21 cellular contexts compared by ENCODE assay signal in genomic region chr18:54165450-54165849, GRCh38.
"Had no signal": no experiment of that assay in that cellular context is flagged by ENCODE, and none has a peak within 500 bp of the region (broad histone marks: within the 10 kb centered on the region; RNA-seq: fewer than 3 reads in every experiment).

No MANE protein-coding gene starts in this region.

- H3K4me1 Mint-ChIP-seq: brain had no signal

- H3K27ac Mint-ChIP-seq: activated naive CD4-positive, alpha-beta T cell treated with anti-CD3 and anti-CD28 coated beads for 36 hours; brain; natural killer cell treated with Interleukin-12 subunit alpha and Interleukin-12 subunit beta and Interleukin-15 and Interleukin-18, amount 100 ng/mL, for 72 hours; stimulated activated naive CD8-positive, alpha-beta T cell treated with anti-CD3 and anti-CD28 coated beads, Interleukin-15, amount 100 ng/mL, for 72 hours; T-cell; T-helper 2 cell treated with Interferon-gamma antibody and Interleukin-4, amounts not matched to agents 5 μg/mL and 100 μg/mL, for 36 hours had no signal

- DNase-seq: activated CD4-positive, CD25-positive, alpha-beta regulatory T cell treated with anti-CD3 and anti-CD28 coated beads, Interleukin-2, amount 50 U/mL, for 72 hours; activated effector memory CD4-positive, alpha-beta T cell treated with Interleukin-2 at 50 U/mL for 16 hours; activated naive CD4-positive, alpha-beta T cell treated with anti-CD3 and anti-CD28 coated beads for 36 hours; activated T-cell treated with anti-CD3 and anti-CD28 coated beads, Interleukin-2, amount 50 U/mL, for 1 hour; dermis blood vessel endothelial cell; effector CD8-positive, alpha-beta T cell; foreskin melanocyte; hypothalamus; left ventricle myocardium superior; mammary epithelial cell; midbrain; pancreas; psoas muscle; stimulated activated CD4-positive, alpha-beta T cell treated with anti-CD3 and anti-CD28 coated beads, Interleukin-1b, Interleukin-23, amount 100 ng/mL, for 48 hours; stimulated activated naive CD8-positive, alpha-beta T cell treated with anti-CD3 and anti-CD28 coated beads, Interleukin-15, amount 100 ng/mL, for 72 hours; T-cell; tibial artery had no signal

- H3K9me3 Mint-ChIP-seq: activated naive CD4-positive, alpha-beta T cell treated with anti-CD3 and anti-CD28 coated beads for 36 hours; brain; natural killer cell treated with Interleukin-12 subunit alpha and Interleukin-12 subunit beta and Interleukin-15 and Interleukin-18, amount 100 ng/mL, for 72 hours; stimulated activated naive CD8-positive, alpha-beta T cell treated with anti-CD3 and anti-CD28 coated beads, Interleukin-15, amount 100 ng/mL, for 72 hours; T-cell; T-helper 2 cell treated with Interferon-gamma antibody and Interleukin-4, amounts not matched to agents 5 μg/mL and 100 μg/mL, for 36 hours had no signal

- H3K4me3 Mint-ChIP-seq: activated naive CD4-positive, alpha-beta T cell treated with anti-CD3 and anti-CD28 coated beads for 36 hours; brain; natural killer cell treated with Interleukin-12 subunit alpha and Interleukin-12 subunit beta and Interleukin-15 and Interleukin-18, amount 100 ng/mL, for 72 hours; stimulated activated naive CD8-positive, alpha-beta T cell treated with anti-CD3 and anti-CD28 coated beads, Interleukin-15, amount 100 ng/mL, for 72 hours; T-cell; T-helper 2 cell treated with Interferon-gamma antibody and Interleukin-4, amounts not matched to agents 5 μg/mL and 100 μg/mL, for 36 hours had no signal

- ATAC-seq: esophagus mucosa; left ventricle myocardium superior; natural killer cell treated with Interleukin-12 subunit alpha and Interleukin-12 subunit beta and Interleukin-15 and Interleukin-18, amount 100 ng/mL, for 72 hours; pancreas; psoas muscle; stimulated activated naive CD8-positive, alpha-beta T cell treated with anti-CD3 and anti-CD28 coated beads, Interleukin-15, amount 100 ng/mL, for 72 hours; T-cell had no signal

- H3K27me3 Mint-ChIP-seq: brain; natural killer cell treated with Interleukin-12 subunit alpha and Interleukin-12 subunit beta and Interleukin-15 and Interleukin-18, amount 100 ng/mL, for 72 hours; stimulated activated naive CD8-positive, alpha-beta T cell treated with anti-CD3 and anti-CD28 coated beads, Interleukin-15, amount 100 ng/mL, for 72 hours; T-cell had no signal
